8 cellular contexts compared by ENCODE assay signal in genomic region chr10:94320285-94320914, GRCh38. TPM values are rescaled to one million over a fixed set of nuclear protein-coding genes. Genes with fewer than 3 reads are reported as not detected.
DNase-seq lines count a peak whose midpoint lies in the region; ATAC-seq and TF ChIP-seq lines count a peak whose summit lies in the region.

No MANE protein-coding gene starts in this region.

- H3K9me3 ChIP-seq in WERI-Rb-1 (ENCODE audit: severe bottlenecking) (no peaks in the 10 kb centered on the region), breast epithelium (no peaks in the 10 kb centered on the region)

- TF ChIP-seq CTCF in AG10803 (conservative IDR thresholded peaks at IDR 0.05; ENCODE audit: low read length): peak; percentile 83
- peak; percentile 59 for TF ChIP-seq CTCF in WERI-Rb-1 (IDR thresholded peaks at IDR 0.05; ENCODE audit: low read depth, low read length)
- peak; percentile 68 to 84 (median 76) for TF ChIP-seq CTCF in breast epithelium (IDR thresholded peaks at IDR 0.05)

- peaks cover 17% of the 10 kb centered on the region for H3K36me3 ChIP-seq in WERI-Rb-1
- no peaks in the 10 kb centered on the region for H3K36me3 ChIP-seq in breast epithelium

- DNase-seq in AG10803 (ENCODE audit: low read depth) (peak; percentile 50), NCI-H2081 (lab: John Stamatoyannopoulos, UW) (peak; percentile 40 to 56), WERI-Rb-1 (peak; percentile 65), breast epithelium (ENCODE audit: low spot score in 2 of 2) (peak; percentile 37 to 71), islet precursor cell (peak; percentile 73)
- DNase-seq in stimulated activated CD4-positive, alpha-beta T cell treated with anti-CD3 and anti-CD28 coated beads, Interleukin-1b, Interleukin-23, amount 100 ng/mL, for 4 hours (ENCODE audit: low read depth in 2 of 2): peak; percentile 51 to 56

- H3K27me3 ChIP-seq in WERI-Rb-1 (ENCODE audit: insufficient read depth, low read depth, severe bottlenecking) (no peaks in the 10 kb centered on the region), breast epithelium (no peaks in the 10 kb centered on the region)

- H3K4me3 ChIP-seq in AG10803 (ENCODE audit: low read length) (no peak overlapping the region), WERI-Rb-1 (ENCODE audit: low read depth, low read length) (no peak overlapping the region), breast epithelium (no peak overlapping the region)

- intact Hi-C loops in breast epithelium (cut with DNase I; ENCODE audit: low total_unique reads): no loop called here

- H3K4me1 ChIP-seq in breast epithelium: no peaks in the 10 kb centered on the region

- H3K27ac ChIP-seq in WERI-Rb-1: no peak overlapping the region
- no peak overlapping the region for H3K27ac ChIP-seq in breast epithelium

- no peak for TF ChIP-seq POLR2A in breast epithelium (IDR thresholded peaks at IDR 0.05)

- ATAC-seq in GM21390 (IDR thresholded peaks at IDR 0.05; ENCODE audit: unreplicated experiment) (peak; percentile 78), GM19023 (IDR thresholded peaks at IDR 0.05; ENCODE audit: unreplicated experiment) (no peak)

RNA-seq across cellular contexts. Expression of gene NOC3L, which starts 42.3 kb away (rescaled TPM):
- 10 to 100 TPM; 14.9 to 26.2 (median 25.6) TPM for total RNA-seq in breast epithelium
